8 cellular contexts compared by ENCODE assay signal in genomic region chr3:115100172-115100571, GRCh38. TPM values are rescaled to one million over a fixed set of nuclear protein-coding genes. Genes with fewer than 3 reads are reported as not detected.
DNase-seq lines count a peak whose midpoint lies in the region; ATAC-seq and TF ChIP-seq lines count a peak whose summit lies in the region.

No MANE protein-coding gene starts in this region.

- no peaks in the 10 kb centered on the region for H3K27me3 Mint-ChIP-seq in activated B cell treated with CpG ODN at 0.5 μM for 24 hours

- H3K36me3 ChIP-seq in osteoblast (ENCODE audit: insufficient read depth, low read length), result no peaks in the 10 kb centered on the region

- no peak overlapping the region for H3K27ac ChIP-seq in foreskin keratinocyte
- H3K27ac ChIP-seq in osteoblast (ENCODE audit: low read depth, low read length), result peak overlapping the region; percentile 44

- H3K4me3 Mint-ChIP-seq in activated B cell treated with CpG ODN at 0.5 μM for 24 hours, result peak overlapping the region; percentile 65

- DNase-seq in Daoy (ENCODE audit: low read depth) (peak; percentile 24), NCI-H1417 (lab: John Stamatoyannopoulos, UW) (peak in 2 of 3 experiments; percentile 71 to 91), activated B cell treated with CpG ODN at 0.5 μM for 24 hours (no peak), foreskin keratinocyte (peak; percentile 37 to 47), osteoblast (ENCODE audit: insufficient read length, low spot score, missing footprints) (no peak)
- DNase-seq in activated effector memory CD4-positive, alpha-beta T cell treated with Interleukin-2 at 50 U/mL for 16 hours, result no peak
- DNase-seq in activated CD4-positive, CD25-positive, alpha-beta regulatory T cell (lab: John Stamatoyannopoulos, UW), result no peak

- H3K27me3 ChIP-seq in foreskin keratinocyte, result no peaks in the 10 kb centered on the region
- H3K27me3 ChIP-seq in osteoblast (ENCODE audit: insufficient read depth, low read length), result no peaks in the 10 kb centered on the region

- peaks cover 15% of the 10 kb centered on the region for H3K36me3 Mint-ChIP-seq in activated B cell treated with CpG ODN at 0.5 μM for 24 hours (ENCODE audit: low read depth)

- H3K4me1 ChIP-seq in foreskin keratinocyte (no peaks in the 10 kb centered on the region), osteoblast (ENCODE audit: insufficient read depth, low read length) (peaks cover 12% of the 10 kb centered on the region)

- no peaks in the 10 kb centered on the region for H3K79me2 ChIP-seq in osteoblast (ENCODE audit: insufficient read depth, low read length)

- peak overlapping the region; percentile 64 for H3K4me3 ChIP-seq in osteoblast (ENCODE audit: insufficient read depth, low read length)

- H3K9me3 Mint-ChIP-seq in activated B cell treated with CpG ODN at 0.5 μM for 24 hours, result peaks cover 6% of the 10 kb centered on the region

- peak overlapping the region; percentile 59 for H3K27ac Mint-ChIP-seq in activated B cell treated with CpG ODN at 0.5 μM for 24 hours

- H3K4me2 ChIP-seq in osteoblast (ENCODE audit: insufficient read depth, low read length), result peak overlapping the region; percentile 83

- POLR2A ChIA-PET in activated B cell treated with CpG ODN at 0.5 μM for 24 hours (lab: Charles Lee), result interaction anchor here (1.6 kb wide), 1 partner anchor 47 kb away, joined by 6 read pairs; the partner anchor contains the start of gene ZBTB20

- intact Hi-C loops in activated B cell treated with CpG ODN at 0.5 μM for 24 hours (cut with micrococcal nuclease), result no loop called here

- no peaks in the 10 kb centered on the region for H4K20me1 ChIP-seq in osteoblast (ENCODE audit: insufficient read depth, low read length)

- peak overlapping the region; percentile 92 for H2AFZ ChIP-seq in osteoblast (ENCODE audit: low read length)

- peaks cover 28% of the 10 kb centered on the region for H3K4me1 Mint-ChIP-seq in activated B cell treated with CpG ODN at 0.5 μM for 24 hours

- no peak for TF ChIP-seq CTCF in activated B cell treated with CpG ODN at 0.5 μM for 24 hours (IDR thresholded peaks at IDR 0.05)
- TF ChIP-seq CTCF in foreskin keratinocyte (conservative IDR thresholded peaks at IDR 0.05), result no peak
- no peak for TF ChIP-seq CTCF in osteoblast (IDR thresholded peaks at IDR 0.05; ENCODE audit: extremely low read depth, low read depth, low read length)

- ATAC-seq in GM21529 (IDR thresholded peaks at IDR 0.05; ENCODE audit: unreplicated experiment) (peak; percentile 80), activated B cell treated with CpG ODN at 0.5 μM for 24 hours (ENCODE audit: low read depth) (peak; percentile 57), foreskin keratinocyte (peak; percentile 74)

- CTCF ChIA-PET in activated B cell treated with CpG ODN at 0.5 μM for 24 hours (lab: Charles Lee), result no interaction called here

- no peaks in the 10 kb centered on the region for H3K9me3 ChIP-seq in osteoblast (ENCODE audit: low read depth, low read length)

RNA-seq across cellular contexts. Expression of gene ZBTB20, which starts 46.9 kb away (rescaled TPM):
- total RNA-seq in Daoy (2014; rRNA removed; shearing (Covaris generic)), result 2.5 and 5.5 TPM in 2 replicates
- 76.2 and 91.2 TPM in 2 replicates for total RNA-seq in activated B cell treated with CpG ODN at 0.5 μM for 24 hours
- 0.78 and 1.4 TPM in 2 replicates for total RNA-seq in foreskin keratinocyte
- 0.12 and 0.20 TPM in 2 replicates for polyA plus RNA-seq in foreskin keratinocyte
- total RNA-seq in osteoblast, result 32.9 and 35.4 TPM in 2 replicates

Comparison
In these comparisons a context has a peak if more than half of its experiments do, and no peak if none do; other contexts are left out.
1. DNase-seq: peak in Daoy (single experiment), NCI-H1417 (2 of 3) and foreskin keratinocyte (2 of 2); none in activated B cell treated with CpG ODN at 0.5 μM for 24 hours (single experiment), osteoblast (single experiment), activated effector memory CD4-positive, alpha-beta T cell treated with Interleukin-2 at 50 U/mL for 16 hours (single experiment) and activated CD4-positive, CD25-positive, alpha-beta regulatory T cell (0 of 4).
2. Peak in every context shown above with its lines, with median percentiles within 50 percentile points of each other: ATAC-seq.